In the genomic region with DNA sequence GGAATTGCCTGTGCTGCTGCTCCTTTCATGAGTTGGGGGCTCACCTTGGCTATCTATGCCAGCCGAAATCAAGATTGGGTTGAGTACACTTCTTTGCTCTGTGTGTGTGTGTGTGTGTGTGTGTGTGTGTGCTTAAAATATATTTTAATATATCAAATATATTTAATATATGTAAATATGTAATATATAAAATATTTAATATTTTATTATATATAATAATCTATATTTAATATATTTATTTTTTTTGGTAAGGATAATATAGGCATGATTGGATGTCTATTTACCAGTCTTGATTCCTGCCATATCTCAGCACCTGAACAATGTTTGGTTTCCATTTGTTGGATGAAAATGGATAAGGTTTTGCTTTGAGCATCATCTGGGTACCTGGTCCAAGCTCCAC, we compare ENCODE assay signal across 25 cellular contexts.
DNase-seq lines count a peak whose midpoint lies in the region; ATAC-seq and TF ChIP-seq lines count a peak whose summit lies in the region.
"Had no signal": no experiment of that assay in that cellular context is flagged by ENCODE, and none has a peak within 500 bp of the region (broad histone marks: within the 10 kb centered on the region; RNA-seq: fewer than 3 reads in every experiment).

No MANE protein-coding gene starts in this region.

- ATAC-seq in WTC11 (no peak), HG02970 (IDR thresholded peaks at IDR 0.05; ENCODE audit: low FRiP score, unreplicated experiment) (no peak)
- ATAC-seq: A549; CD8-positive, alpha-beta T cell had no signal

- no peak for TF ChIP-seq CTCF in WTC11 (IDR thresholded peaks at IDR 0.05)

- no peak overlapping the region for H3K4me3 Mint-ChIP-seq in WTC11
- H3K4me3 Mint-ChIP-seq: B cell; CD14-positive monocyte; CD4-positive, alpha-beta memory T cell; CD4-positive, alpha-beta T cell; CD4-positive, CD25-positive, alpha-beta regulatory T cell; CD8-positive, alpha-beta memory T cell; CD8-positive, alpha-beta T cell had no signal

- peaks cover 24% of the 10 kb centered on the region for H3K9me3 Mint-ChIP-seq in WTC11
- H3K9me3 Mint-ChIP-seq: CD4-positive, alpha-beta memory T cell; CD4-positive, alpha-beta T cell; CD4-positive, CD25-positive, alpha-beta regulatory T cell; CD8-positive, alpha-beta T cell had no signal

- no peaks in the 10 kb centered on the region for H3K4me1 Mint-ChIP-seq in WTC11
- H3K4me1 Mint-ChIP-seq: B cell; CD14-positive monocyte; CD4-positive, alpha-beta memory T cell; CD8-positive, alpha-beta memory T cell had no signal

- CTCF ChIA-PET in WTC11 (lab: Charles Lee), result no interaction called here

- no peak overlapping the region for H3K27ac Mint-ChIP-seq in WTC11
- H3K27ac Mint-ChIP-seq: B cell; CD14-positive monocyte; CD4-positive, alpha-beta memory T cell; CD4-positive, alpha-beta T cell; CD4-positive, CD25-positive, alpha-beta regulatory T cell; CD8-positive, alpha-beta memory T cell; CD8-positive, alpha-beta T cell had no signal

- POLR2A ChIA-PET in WTC11 (lab: Charles Lee), result no interaction called here

- DNase-seq in WTC11 (ENCODE audit: low spot score), result no peak
- DNase-seq: 8988T; ACHN; AML-193; BE2C; C1 segment of cervical spinal cord; Caco-2; Calu3; CD4-positive, alpha-beta memory T cell; CD4-positive, alpha-beta T cell; CD4-positive, CD25-positive, alpha-beta regulatory T cell; CD8-positive, alpha-beta memory T cell; CD8-positive, alpha-beta T cell; COR-L47; DMS 273 treated with DMSO at 0.1 percent for 48 hours; DMS153; DMS53; DMS79; DMS79 treated with DMSO at 0.1 percent for 48 hours; DND-41; EL had no signal

- H3K36me3 Mint-ChIP-seq in WTC11, result no peaks in the 10 kb centered on the region
- H3K36me3 Mint-ChIP-seq: CD14-positive monocyte; CD4-positive, alpha-beta memory T cell; CD4-positive, CD25-positive, alpha-beta regulatory T cell; CD8-positive, alpha-beta memory T cell; CD8-positive, alpha-beta T cell had no signal

- H3K27me3 Mint-ChIP-seq in WTC11 (ENCODE audit: low read depth), result no peaks in the 10 kb centered on the region

TF ChIP-seq in WTC11, 78 proteins besides CTCF, POLR2A, EP300 and RAD21:
- TF ChIP-seq JAZF1 (CRISPR knock-in tag; IDR thresholded peaks at IDR 0.05) (no peak), HMGA2 (CRISPR knock-in tag; IDR thresholded peaks at IDR 0.05) (peak; percentile 91; the same call in 1 of the 2 replicates)
